ENCODE assay signal across 11 cellular contexts in the genomic region with DNA sequence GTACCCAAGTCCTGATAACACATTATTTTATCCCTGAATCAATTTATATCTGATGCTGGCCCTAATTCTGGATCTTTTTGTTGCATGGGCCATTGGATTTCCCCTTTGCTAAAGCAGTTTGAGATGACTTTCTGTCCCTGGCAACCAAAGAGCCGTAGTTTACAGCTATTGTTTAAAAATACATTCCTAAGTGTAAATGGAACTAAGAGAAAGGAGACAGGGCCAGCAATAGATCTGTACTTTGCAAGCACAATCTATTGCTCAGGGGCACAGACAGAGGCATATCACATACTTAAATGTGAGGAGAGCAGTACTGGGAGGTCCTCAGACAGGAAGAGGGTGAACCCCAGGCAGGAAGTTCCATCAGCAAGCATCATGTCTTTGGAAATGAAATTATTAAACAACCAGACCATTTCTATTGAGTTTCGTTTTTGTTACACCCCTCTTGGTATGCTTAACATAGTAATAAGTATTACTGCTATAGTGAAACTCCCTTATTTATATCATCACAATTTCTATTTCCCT.
DNase-seq lines count a peak whose midpoint lies in the region; ATAC-seq and TF ChIP-seq lines count a peak whose summit lies in the region.
"Had no signal": no experiment of that assay in that cellular context is flagged by ENCODE, and none has a peak within 500 bp of the region (broad histone marks: within the 10 kb centered on the region; RNA-seq: fewer than 3 reads in every experiment).

No MANE protein-coding gene starts in this region.

- H3K9me3 ChIP-seq in heart right ventricle, result no peaks in the 10 kb centered on the region
- no peaks in the 10 kb centered on the region for H3K9me3 ChIP-seq in fibroblast of lung (ENCODE audit: control insufficient read depth, insufficient read depth, low read depth, low read length)
- H3K9me3 ChIP-seq in osteoblast (ENCODE audit: low read depth, low read length), result no peaks in the 10 kb centered on the region
- H3K9me3 ChIP-seq in vagina, result no peaks in the 10 kb centered on the region
- H3K9me3 ChIP-seq: testis had no signal

- ATAC-seq in heart right ventricle, result no peak
- ATAC-seq in left cardiac atrium, result no peak
- no peak for ATAC-seq in HG03460 (IDR thresholded peaks at IDR 0.05; ENCODE audit: unreplicated experiment)

- H3K36me3 ChIP-seq in heart right ventricle, result no peaks in the 10 kb centered on the region
- no peaks in the 10 kb centered on the region for H3K36me3 ChIP-seq in fibroblast of lung (ENCODE audit: control insufficient read depth, insufficient read depth, low read length)
- no peaks in the 10 kb centered on the region for H3K36me3 ChIP-seq in osteoblast (ENCODE audit: insufficient read depth, low read length)
- no peaks in the 10 kb centered on the region for H3K36me3 ChIP-seq in vagina

- H3K4me1 ChIP-seq in heart right ventricle, result peaks cover 18 to 90% (median 58%) of the 10 kb centered on the region in 9 donors
- peaks cover 54% of the 10 kb centered on the region for H3K4me1 ChIP-seq in fibroblast of lung (ENCODE audit: control insufficient read depth, extremely low read depth, insufficient read depth, low read length)
- peaks cover 48% of the 10 kb centered on the region for H3K4me1 ChIP-seq in osteoblast (ENCODE audit: insufficient read depth, low read length)
- peaks cover 79% of the 10 kb centered on the region for H3K4me1 ChIP-seq in vagina

- H3K4me2 ChIP-seq in fibroblast of lung (ENCODE audit: extremely low read depth, insufficient read depth, low read length) (peak overlapping the region; percentile 1), osteoblast (ENCODE audit: insufficient read depth, low read length) (no peak overlapping the region)

- TF ChIP-seq CTCF in heart right ventricle (IDR thresholded peaks at IDR 0.05) (no peak), fibroblast of lung (conservative IDR thresholded peaks at IDR 0.05 in 1 of 2, IDR thresholded peaks at IDR 0.05 in 1 of 2; ENCODE audit: low read depth in 1 of 2, low read length in 2 of 2) (no peak), osteoblast (IDR thresholded peaks at IDR 0.05; ENCODE audit: extremely low read depth, low read depth, low read length) (no peak), vagina (IDR thresholded peaks at IDR 0.05) (no peak)

- H2AFZ ChIP-seq in fibroblast of lung (ENCODE audit: low read length) (no peak overlapping the region), osteoblast (ENCODE audit: low read length) (no peak overlapping the region)

- intact Hi-C loops in heart right ventricle (cut with DNase I) (loop anchor here in 3 of 10 donors (5.0 to 10.0 kb wide), 3 partner anchors 126 to 421 kb away; a partner anchor contains a TSS), left cardiac atrium (cut with DNase I) (loop anchor here in 1 of 2 donors (5.0 kb wide), 1 partner anchor 126 kb away; a partner anchor contains a TSS), vagina (cut with DNase I) (loop anchor here (10.0 kb wide), 1 partner anchor 121 kb away; no protein-coding TSS in a partner anchor)

- H3K4me3 ChIP-seq in heart right ventricle (no peak overlapping the region), fibroblast of lung (replicated peaks in 1 of 4; ENCODE audit: control extremely low read depth in 1 of 4, insufficient read depth in 1 of 4, low read depth in 3 of 4, low read length in 4 of 4) (no peak overlapping the region), osteoblast (ENCODE audit: insufficient read depth, low read length) (no peak overlapping the region), vagina (no peak overlapping the region)
- H3K4me3 ChIP-seq: testis had no signal

- 38 to 45% methylated on average over 2 of the region's 2 CpGs for WGBS in heart right ventricle, 2 donors

- no peaks in the 10 kb centered on the region for H4K20me1 ChIP-seq in fibroblast of lung (ENCODE audit: control insufficient read depth, extremely low read depth, insufficient read depth, low read length)
- H4K20me1 ChIP-seq in osteoblast (ENCODE audit: insufficient read depth, low read length), result no peaks in the 10 kb centered on the region

- DNase-seq in heart right ventricle, result no peak
- DNase-seq in left cardiac atrium, result no peak
- no peak for DNase-seq in fibroblast of lung (ENCODE audit: low read depth in 2 of 2)
- DNase-seq in osteoblast (ENCODE audit: insufficient read length, low spot score, missing footprints), result no peak
- DNase-seq in vagina (ENCODE audit: extremely low spot score in 2 of 2), result no peak
- DNase-seq in hepatic stellate cell (ENCODE audit: low spot score), result no peak
- no peak for DNase-seq in DMS53 (lab: John Stamatoyannopoulos, UW)
- DNase-seq: DMS79, T1000, testis had no signal

- TF ChIP-seq POLR2A in vagina (IDR thresholded peaks at IDR 0.05), result no peak

- H3K27me3 ChIP-seq in heart right ventricle (no peaks in the 10 kb centered on the region), fibroblast of lung (ENCODE audit: control insufficient read depth, insufficient read depth, low read length) (no peaks in the 10 kb centered on the region), osteoblast (ENCODE audit: insufficient read depth, low read length) (no peaks in the 10 kb centered on the region), vagina (no peaks in the 10 kb centered on the region)
- H3K27me3 ChIP-seq: testis had no signal

- H3K9ac ChIP-seq in fibroblast of lung (ENCODE audit: insufficient read depth, low read length), result no peak overlapping the region

- H3K79me2 ChIP-seq in fibroblast of lung (ENCODE audit: control insufficient read depth, insufficient read depth, low read length) (no peaks in the 10 kb centered on the region), osteoblast (ENCODE audit: insufficient read depth, low read length) (no peaks in the 10 kb centered on the region)

- H3K27ac ChIP-seq in heart right ventricle (peak overlapping the region in 9 of 10 donors; percentile 9 to 75 (median 57)), fibroblast of lung (ENCODE audit: insufficient read depth, low read length) (no peak overlapping the region), osteoblast (ENCODE audit: low read depth, low read length) (peak overlapping the region; percentile 86), vagina (peak overlapping the region; percentile 87)
- H3K27ac ChIP-seq: testis had no signal
